ENCODE assay signal across 23 cellular contexts in the genomic region with DNA sequence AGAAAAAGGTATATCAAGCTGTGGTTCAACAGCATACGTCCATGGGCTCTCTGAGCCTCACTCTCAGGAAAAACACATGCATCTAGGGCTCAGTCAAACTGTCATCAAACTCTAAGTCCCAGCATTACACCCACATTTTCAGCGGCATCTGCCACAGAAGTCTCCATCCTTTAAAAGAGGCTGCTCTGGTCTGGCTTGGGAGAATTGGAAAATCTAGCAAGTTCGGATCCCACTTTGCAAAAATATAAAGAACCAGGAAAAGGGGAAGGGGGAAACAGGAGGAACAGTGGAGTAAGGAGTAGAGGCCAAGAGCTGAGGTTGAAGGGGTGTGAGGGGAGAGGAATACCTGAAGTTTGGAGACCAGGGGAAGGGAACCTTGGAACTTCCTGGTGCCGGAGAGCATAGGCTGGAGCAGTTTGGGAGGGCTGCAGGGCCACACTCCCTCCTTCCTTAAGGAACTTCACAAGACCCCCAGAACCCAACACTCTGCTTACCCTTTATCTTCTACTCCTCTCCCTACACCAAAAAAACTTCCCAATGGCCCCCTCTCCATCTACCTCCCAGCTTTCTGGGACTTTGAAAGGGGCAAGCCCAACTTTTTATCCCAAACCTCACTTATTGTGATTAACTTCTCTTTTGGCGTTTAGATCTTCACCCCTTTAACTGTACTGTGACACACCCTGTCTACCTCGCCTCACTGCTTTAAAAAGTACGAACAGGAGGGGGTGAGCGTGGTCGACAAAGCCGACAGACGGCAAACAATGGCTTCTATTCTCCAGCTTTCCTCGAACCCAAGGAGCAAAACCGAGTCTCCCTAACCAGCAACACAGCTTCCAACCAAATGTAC. TPM values are rescaled to one million over a fixed set of nuclear protein-coding genes. Genes with fewer than 3 reads are reported as not detected.
DNase-seq lines count a peak whose midpoint lies in the region; ATAC-seq and TF ChIP-seq lines count a peak whose summit lies in the region.
"Had no signal": no experiment of that assay in that cellular context is flagged by ENCODE, and none has a peak within 500 bp of the region (broad histone marks: within the 10 kb centered on the region; RNA-seq: fewer than 3 reads in every experiment).

No MANE protein-coding gene starts in this region.

- peak overlapping the region; percentile 53 for H3K9ac ChIP-seq in mucosa of stomach (ENCODE audit: low read length)

- no peak for DNase-seq in natural killer cell
- no peak for DNase-seq in natural killer cell treated with Interleukin-12 subunit alpha and Interleukin-12 subunit beta and Interleukin-15 and Interleukin-18, amount 100 ng/mL, for 72 hours (ENCODE audit: low spot score)
- peak; percentile 49 for DNase-seq in ecto neural progenitor cell (ENCODE audit: low spot score)
- DNase-seq in left lobe of liver (ENCODE audit: low spot score) = no peak
- no peak for DNase-seq in T-helper 17 cell
- no peak for DNase-seq in nucleus accumbens (lab: John Stamatoyannopoulos, UW)
- DNase-seq: activated naive CD4-positive, alpha-beta T cell; body of pancreas; CD4-positive, CD25-positive, alpha-beta regulatory T cell; cortex of kidney; DND-41; HFFc6; mammary epithelial cell; NCI-H2081; stimulated activated CD4-positive, alpha-beta T cell treated with anti-CD3 and anti-CD28 coated beads, Interleukin-1b, Interleukin-23, amount 100 ng/mL, for 48 hours; stimulated activated naive CD8-positive, alpha-beta T cell treated with anti-CD3 and anti-CD28 coated beads, Interleukin-15, amount 100 ng/mL, for 72 hours had no signal

- peak overlapping the region; percentile 21 for H3K4me3 Mint-ChIP-seq in natural killer cell
- H3K4me3 Mint-ChIP-seq in natural killer cell treated with Interleukin-12 subunit alpha and Interleukin-12 subunit beta and Interleukin-15 and Interleukin-18, amount 100 ng/mL, for 72 hours = no peak overlapping the region
- no peak overlapping the region for H3K4me3 Mint-ChIP-seq in T-helper 17 cell
- H3K4me3 Mint-ChIP-seq: HFFc6; stimulated activated naive CD8-positive, alpha-beta T cell treated with anti-CD3 and anti-CD28 coated beads, Interleukin-15, amount 100 ng/mL, for 72 hours had no signal

- H3K9me3 ChIP-seq in mucosa of stomach (ENCODE audit: control insufficient read depth, low read length) = no peaks in the 10 kb centered on the region
- H3K9me3 ChIP-seq in T-helper 17 cell (ENCODE audit: control insufficient read depth, low read length, poor library complexity, severe bottlenecking) = peaks cover 3% of the 10 kb centered on the region
- H3K9me3 ChIP-seq: body of pancreas had no signal

- H3K4me1 Mint-ChIP-seq in natural killer cell (peaks cover 54 to 58% of the 10 kb centered on the region in 2 donors), T-helper 17 cell (peaks cover 28% of the 10 kb centered on the region)
- peaks cover 50 to 51% of the 10 kb centered on the region in 2 donors for H3K4me1 Mint-ChIP-seq in natural killer cell treated with Interleukin-12 subunit alpha and Interleukin-12 subunit beta and Interleukin-15 and Interleukin-18, amount 100 ng/mL, for 72 hours (ENCODE audit: low read depth in 2 of 2)

- H3K4me1 ChIP-seq in mucosa of stomach (ENCODE audit: control insufficient read depth, insufficient read depth, low read length) = peaks cover 36% of the 10 kb centered on the region

- H3K27ac Mint-ChIP-seq in natural killer cell (no peak overlapping the region), T-helper 17 cell (no peak overlapping the region)
- no peak overlapping the region for H3K27ac Mint-ChIP-seq in natural killer cell treated with Interleukin-12 subunit alpha and Interleukin-12 subunit beta and Interleukin-15 and Interleukin-18, amount 100 ng/mL, for 72 hours
- H3K27ac Mint-ChIP-seq: HFFc6; stimulated activated naive CD8-positive, alpha-beta T cell treated with anti-CD3 and anti-CD28 coated beads, Interleukin-15, amount 100 ng/mL, for 72 hours had no signal

- TF ChIP-seq CTCF in natural killer cell (IDR thresholded peaks at IDR 0.05) = no peak

- ATAC-seq in natural killer cell = no peak
- no peak for ATAC-seq in natural killer cell treated with Interleukin-12 subunit alpha and Interleukin-12 subunit beta and Interleukin-15 and Interleukin-18, amount 100 ng/mL, for 72 hours
- no peak for ATAC-seq in left lobe of liver
- ATAC-seq in T-helper 17 cell = no peak
- no peak for ATAC-seq in HG02884 (IDR thresholded peaks at IDR 0.05; ENCODE audit: unreplicated experiment)
- ATAC-seq: body of pancreas; esophagus mucosa; K562; stimulated activated naive CD8-positive, alpha-beta T cell treated with anti-CD3 and anti-CD28 coated beads, Interleukin-15, amount 100 ng/mL, for 72 hours had no signal

- H3K9me3 Mint-ChIP-seq in natural killer cell = peaks cover 2 to 3% of the 10 kb centered on the region in 2 donors
- no peaks in the 10 kb centered on the region for H3K9me3 Mint-ChIP-seq in natural killer cell treated with Interleukin-12 subunit alpha and Interleukin-12 subunit beta and Interleukin-15 and Interleukin-18, amount 100 ng/mL, for 72 hours
- H3K9me3 Mint-ChIP-seq: HFFc6; stimulated activated naive CD8-positive, alpha-beta T cell treated with anti-CD3 and anti-CD28 coated beads, Interleukin-15, amount 100 ng/mL, for 72 hours had no signal

- peaks cover 75 to 83% of the 10 kb centered on the region in 2 donors for H3K27me3 Mint-ChIP-seq in natural killer cell (ENCODE audit: low read depth in 2 of 2)
- peaks cover 67 to 82% of the 10 kb centered on the region in 2 donors for H3K27me3 Mint-ChIP-seq in natural killer cell treated with Interleukin-12 subunit alpha and Interleukin-12 subunit beta and Interleukin-15 and Interleukin-18, amount 100 ng/mL, for 72 hours
- peaks cover 77% of the 10 kb centered on the region for H3K27me3 Mint-ChIP-seq in T-helper 17 cell

- peaks cover 98% of the 10 kb centered on the region for H3K27me3 ChIP-seq in mucosa of stomach (ENCODE audit: control insufficient read depth, insufficient read depth, low read length)

- no peak overlapping the region for H3K4me3 ChIP-seq in mucosa of stomach (ENCODE audit: low read length)
- H3K4me3 ChIP-seq: body of pancreas, K562 had no signal

- no peaks in the 10 kb centered on the region for H3K36me3 ChIP-seq in mucosa of stomach (ENCODE audit: control insufficient read depth, insufficient read depth, low read length)

- intact Hi-C loops in natural killer cell (cut with micrococcal nuclease) = no loop called here

- H3K36me3 Mint-ChIP-seq in natural killer cell (peaks cover 42% of the 10 kb centered on the region), T-helper 17 cell (ENCODE audit: low read depth) (peaks cover 14% of the 10 kb centered on the region)
- peaks cover 41% of the 10 kb centered on the region for H3K36me3 Mint-ChIP-seq in natural killer cell treated with Interleukin-12 subunit alpha and Interleukin-12 subunit beta and Interleukin-15 and Interleukin-18, amount 100 ng/mL, for 72 hours
- H3K36me3 Mint-ChIP-seq: CD4-positive, CD25-positive, alpha-beta regulatory T cell had no signal

RNA-seq across cellular contexts. Expression of gene PAX6, which starts 4.0 kb away (rescaled TPM):
- total RNA-seq in natural killer cell (not detected), left lobe of liver (not detected), T-helper 17 cell (not detected)
- total RNA-seq in natural killer cell treated with Interleukin-12 subunit alpha and Interleukin-12 subunit beta and Interleukin-15 and Interleukin-18, amount 100 ng/mL, for 72 hours = not detected
- total RNA-seq: CD4-positive, CD25-positive, alpha-beta regulatory T cell; esophagus mucosa; osteocyte; T-helper 2 cell treated with Interferon-gamma antibody and Interleukin-4, amounts not matched to agents 100 ng/mL and 5 ng/mL, for 36 hours; urinary bladder had no signal
